Comparison of ENCODE assay signal across 16 cellular contexts in the genomic region with DNA sequence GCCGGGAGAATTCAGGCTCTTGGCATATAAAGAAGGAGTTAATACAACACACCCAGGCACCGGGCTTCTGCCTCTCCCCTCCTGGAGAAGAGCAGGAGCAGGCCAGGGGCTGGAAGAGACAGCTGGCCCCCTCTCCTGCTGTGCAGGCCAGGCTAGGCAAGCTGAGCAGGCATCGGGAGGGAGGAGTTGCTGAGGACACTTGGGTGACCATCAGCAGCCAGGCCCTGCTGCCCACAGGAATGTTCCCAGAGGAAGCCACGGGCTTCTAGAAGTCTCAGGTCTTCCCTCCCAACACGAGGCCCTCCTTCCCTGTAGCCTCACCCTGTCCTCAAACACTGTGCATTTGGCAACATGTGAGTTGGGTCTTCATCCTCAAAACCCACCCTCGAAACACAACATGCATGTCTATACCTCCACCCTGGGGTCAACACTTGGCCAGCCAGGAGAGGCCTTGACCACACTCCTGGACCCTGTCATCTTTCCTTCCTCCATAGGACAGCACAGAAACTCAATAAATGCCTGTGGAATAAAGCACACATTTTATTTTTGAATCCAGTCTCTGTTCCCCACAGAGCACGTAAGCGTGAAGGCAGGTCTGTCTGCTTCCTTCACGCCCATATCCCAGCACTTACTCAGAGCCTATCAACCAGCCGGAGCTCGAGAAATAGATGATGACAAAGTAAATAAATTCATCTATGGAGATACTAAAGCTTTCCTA.
A peak's percentile ranks its signal among the peaks of the same experiment; 100 is the strongest.
DNase-seq lines count a peak whose midpoint lies in the region; ATAC-seq, FAIRE-seq and TF ChIP-seq lines count a peak whose summit lies in the region.
"Had no signal": no experiment of that assay in that cellular context is flagged by ENCODE, and none has a peak within 500 bp of the region (broad histone marks: within the 10 kb centered on the region; RNA-seq: fewer than 3 reads in every experiment).

No MANE protein-coding gene starts in this region.

- in situ Hi-C loops in HepG2 (cut with HindIII; ENCODE audit: extremely low pct_ligation_motif_present, low pct_unique_long_range_greater_than_20kb): no loop called here

- TF ChIP-seq CTCF in right lobe of liver (IDR thresholded peaks at IDR 0.05): no peak
- TF ChIP-seq CTCF in HepG2 (CRISPR knock-in tag; IDR thresholded peaks at IDR 0.05): no peak
- no peak for TF ChIP-seq CTCF in esophagus muscularis mucosa (IDR thresholded peaks at IDR 0.05)
- no peak for TF ChIP-seq CTCF in neural progenitor cell (IDR thresholded peaks at IDR 0.05)

- peaks cover 43% of the 10 kb centered on the region for H3K9me3 Mint-ChIP-seq in neural progenitor cell

- no peak for TF ChIP-seq RAD21 in HepG2 (CRISPR knock-in tag; IDR thresholded peaks at IDR 0.05)

- intact Hi-C loops in right lobe of liver (cut with DNase I) (no loop called here), HepG2 (cut with micrococcal nuclease; ENCODE audit: unreplicated experiment) (no loop called here), esophagus muscularis mucosa (cut with DNase I) (no loop called here)

- H3K36me3 Mint-ChIP-seq in neural progenitor cell: peaks cover 2% of the 10 kb centered on the region

- peaks cover 0 to 11% (median 5%) of the 10 kb centered on the region in 4 donors for H3K4me1 ChIP-seq in right lobe of liver
- H3K4me1 ChIP-seq in HepG2 (ENCODE audit: insufficient read depth, low read length): peaks cover 6% of the 10 kb centered on the region; the same call in 1 of the 2 replicates
- peaks cover 0 to 20% (median 18%) of the 10 kb centered on the region in 4 donors for H3K4me1 ChIP-seq in esophagus muscularis mucosa
- H3K4me1 ChIP-seq in neural progenitor cell: peaks cover 6% of the 10 kb centered on the region

- no peaks in the 10 kb centered on the region for H3K4me1 Mint-ChIP-seq in neural progenitor cell
- H3K4me1 Mint-ChIP-seq: CD8-positive, alpha-beta memory T cell had no signal

- TF ChIP-seq EP300 in HepG2 (IDR thresholded peaks at IDR 0.05; ENCODE audit: low read depth in 2 of 2, low read length in 2 of 2): no peak
- TF ChIP-seq EP300 in HepG2 (CRISPR knock-in tag; IDR thresholded peaks at IDR 0.05; ENCODE audit: borderline replicate concordance): no peak
- no peak for TF ChIP-seq EP300 in esophagus muscularis mucosa (IDR thresholded peaks at IDR 0.05)

- FAIRE-seq in HepG2 (lab: Jason Lieb, UNC) (no peak), H54 (lab: Jason Lieb, UNC) (no peak)
- FAIRE-seq: A204.1, keratinocyte had no signal

- H3K79me2 ChIP-seq in HepG2 (ENCODE audit: insufficient read depth, low read length): no peaks in the 10 kb centered on the region
- no peaks in the 10 kb centered on the region for H3K79me2 ChIP-seq in neural progenitor cell (ENCODE audit: low read depth)

- ATAC-seq in right lobe of liver: no peak
- no peak; the same call in 2 of the 3 replicates for ATAC-seq in HepG2
- no peak for ATAC-seq in GM19452 (IDR thresholded peaks at IDR 0.05; ENCODE audit: unreplicated experiment)
- ATAC-seq: activated CD8-positive, alpha-beta T cell treated with anti-CD3 and anti-CD28 coated beads, Interleukin-2, amount 10 ng/mL, durations not matched to agents 7 days and 5 days; effector memory CD8-positive, alpha-beta T cell; SK-N-SH treated with all-trans-retinoic acid at 6 μM for 48 hours had no signal

- TF ChIP-seq POLR2A in right lobe of liver (IDR thresholded peaks at IDR 0.05): no peak
- no peak for TF ChIP-seq POLR2A in HepG2 (IDR thresholded peaks at IDR 0.05; ENCODE audit: insufficient read depth in 1 of 2, low read depth in 2 of 2, low read length in 2 of 2)
- TF ChIP-seq POLR2A in esophagus muscularis mucosa (IDR thresholded peaks at IDR 0.05; ENCODE audit: low read depth): no peak
- no peak for TF ChIP-seq POLR2A in H54 (IDR thresholded peaks at IDR 0.05; ENCODE audit: low read depth, low read length)

- H3K36me3 ChIP-seq in right lobe of liver: no peaks in the 10 kb centered on the region
- no peaks in the 10 kb centered on the region for H3K36me3 ChIP-seq in HepG2 (replicated peaks in 1 of 2; ENCODE audit: control insufficient read depth in 1 of 2, insufficient read depth in 2 of 2, low read length in 2 of 2)
- H3K36me3 ChIP-seq in esophagus muscularis mucosa: no peaks in the 10 kb centered on the region
- no peaks in the 10 kb centered on the region for H3K36me3 ChIP-seq in neural progenitor cell

- no peak overlapping the region for H3K4me2 ChIP-seq in HepG2 (ENCODE audit: low read depth, low read length)
- H3K4me2 ChIP-seq in neural progenitor cell: no peak overlapping the region

- H3K27ac Mint-ChIP-seq in neural progenitor cell: peak overlapping the region; percentile 76
- H3K27ac Mint-ChIP-seq: activated CD8-positive, alpha-beta T cell treated with anti-CD3 and anti-CD28 coated beads, Interleukin-2, amount 10 ng/mL, durations not matched to agents 7 days and 5 days; CD8-positive, alpha-beta memory T cell had no signal

- CTCF ChIA-PET in HepG2 (lab: Yijun Ruan, JAX; ENCODE audit: low intra/inter-chr PET ratio, low total read pairs): no interaction called here

- BruUV-seq in HepG2 (replicated peaks; lab: Mats Ljungman, UMichigan): no TSS peak

- peaks cover 1% of the 10 kb centered on the region for H3F3A ChIP-seq in neural progenitor cell (ENCODE audit: low read depth)

- no peaks in the 10 kb centered on the region for H4K20me1 ChIP-seq in HepG2 (ENCODE audit: insufficient read depth, low read length)
- no peaks in the 10 kb centered on the region for H4K20me1 ChIP-seq in neural progenitor cell (ENCODE audit: low read depth)

- no peak overlapping the region for H3K4me3 ChIP-seq in right lobe of liver
- H3K4me3 ChIP-seq in HepG2 (replicated peaks in 1 of 3; ENCODE audit: insufficient read depth in 1 of 3, low read depth in 2 of 3, low read length in 3 of 3): no peak overlapping the region
- H3K4me3 ChIP-seq in esophagus muscularis mucosa: no peak overlapping the region
- no peak overlapping the region for H3K4me3 ChIP-seq in neural progenitor cell

- H3K27me3 Mint-ChIP-seq in neural progenitor cell (ENCODE audit: insufficient read depth, low read depth): peaks cover 2% of the 10 kb centered on the region
- H3K27me3 Mint-ChIP-seq: effector memory CD8-positive, alpha-beta T cell had no signal

- H3K4me3 Mint-ChIP-seq in neural progenitor cell: no peak overlapping the region
- H3K4me3 Mint-ChIP-seq: activated CD8-positive, alpha-beta T cell treated with anti-CD3 and anti-CD28 coated beads, Interleukin-2, amount 10 ng/mL, durations not matched to agents 7 days and 5 days; CD8-positive, alpha-beta memory T cell; effector memory CD8-positive, alpha-beta T cell had no signal

- POLR2A ChIA-PET in HepG2 (lab: Yijun Ruan, JAX): no interaction called here

- WGBS in right lobe of liver (ENCODE audit: insufficient coverage, low coverage, low lambda C conversion rate, missing lambda C conversion rate): 78% methylated on average over 8 of the region's 11 CpGs
- 37% methylated on average over 10 of the region's 11 CpGs for WGBS in HepG2 (ENCODE audit: low lambda C conversion rate)
- 54% methylated on average over 9 of the region's 11 CpGs for WGBS in esophagus muscularis mucosa

- peak overlapping the region; percentile 59 to 78 (median 59) for H3K27ac ChIP-seq in right lobe of liver
- H3K27ac ChIP-seq in HepG2 (ENCODE audit: extremely low read length, insufficient read depth, low read length): no peak overlapping the region
- peak overlapping the region; percentile 33 to 52 (median 46) for H3K27ac ChIP-seq in esophagus muscularis mucosa (replicated peaks in 1 of 4)
- H3K27ac ChIP-seq in neural progenitor cell: no peak overlapping the region

- DNase-seq in right lobe of liver (no peak), HepG2 (ENCODE audit: low spot score) (no peak), esophagus muscularis mucosa (ENCODE audit: extremely low spot score) (no peak), neural progenitor cell (ENCODE audit: low spot score) (no peak), HuH-7.5 (ENCODE audit: low spot score) (no peak), NCI-H2196 (lab: John Stamatoyannopoulos, UW; ENCODE audit: unreplicated experiment) (no peak), H54 (ENCODE audit: insufficient read length, low spot score) (no peak)
- DNase-seq: activated CD8-positive, alpha-beta T cell treated with anti-CD3 and anti-CD28 coated beads, Interleukin-2, amount 10 ng/mL, durations not matched to agents 7 days and 5 days; CD8-positive, alpha-beta memory T cell; effector memory CD8-positive, alpha-beta T cell; GOT3; KBM-7 had no signal

- H3K27me3 ChIP-seq in right lobe of liver: no peaks in the 10 kb centered on the region
- peaks cover 6 to 43% of the 10 kb centered on the region in 2 experiments; a peak in 4 of 5 replicates for H3K27me3 ChIP-seq in HepG2 (ENCODE audit: control insufficient read depth in 1 of 2, insufficient read depth in 2 of 2, low read length in 2 of 2)
- no peaks in the 10 kb centered on the region for H3K27me3 ChIP-seq in esophagus muscularis mucosa
- no peaks in the 10 kb centered on the region for H3K27me3 ChIP-seq in neural progenitor cell

- H3K9ac ChIP-seq in HepG2 (ENCODE audit: insufficient read depth, low read depth, low read length): no peak overlapping the region
- no peak overlapping the region for H3K9ac ChIP-seq in neural progenitor cell

- H3K9me3 ChIP-seq in right lobe of liver (no peaks in the 10 kb centered on the region), HepG2 (ENCODE audit: low read length) (peaks cover 32% of the 10 kb centered on the region), esophagus muscularis mucosa (no peaks in the 10 kb centered on the region), neural progenitor cell (ENCODE audit: low read depth) (peaks cover 8% of the 10 kb centered on the region)

- no peak overlapping the region for H2AFZ ChIP-seq in HepG2 (ENCODE audit: low read length)
- no peak overlapping the region for H2AFZ ChIP-seq in neural progenitor cell (replicated peaks)

TF ChIP-seq in HepG2, 621 proteins besides CTCF, POLR2A, EP300 and RAD21 (continues in another document):
- TF ChIP-seq FOSL1 (CRISPR knock-in tag; IDR thresholded peaks at IDR 0.05; ENCODE audit: borderline replicate concordance): no peak
- no peak for TF ChIP-seq ZKSCAN8 (CRISPR knock-in tag; IDR thresholded peaks at IDR 0.05; ENCODE audit: borderline replicate concordance)

Comparison
In these comparisons a context has a peak if more than half of its experiments do, and no peak if none do; other contexts are left out.
1. H3K27ac ChIP-seq: peak in right lobe of liver (3 of 3) and esophagus muscularis mucosa (4 of 4); none in HepG2 (single experiment) and neural progenitor cell (single experiment).